Comparison of ENCODE assay signal across 11 cellular contexts in genomic region chr16:7313170-7313569, GRCh38. TPM values are rescaled to one million over a fixed set of nuclear protein-coding genes. Genes with fewer than 3 reads are reported as not detected.
DNase-seq lines count a peak whose midpoint lies in the region; ATAC-seq and TF ChIP-seq lines count a peak whose summit lies in the region.
"Had no signal": no experiment of that assay in that cellular context is flagged by ENCODE, and none has a peak within 500 bp of the region (broad histone marks: within the 10 kb centered on the region; RNA-seq: fewer than 3 reads in every experiment).

No MANE protein-coding gene starts in this region.

- no peak overlapping the region for H3K27ac ChIP-seq in ovary
- H3K27ac ChIP-seq: HL-60 had no signal

- H3K36me3 ChIP-seq in BE2C (no peaks in the 10 kb centered on the region), ovary (no peaks in the 10 kb centered on the region)

- no peak for TF ChIP-seq POLR2A in ovary (IDR thresholded peaks at IDR 0.05)

- H3K27me3 ChIP-seq in BE2C (no peaks in the 10 kb centered on the region), ovary (no peaks in the 10 kb centered on the region)

- H3K9me3 Mint-ChIP-seq in HFFc6, result peaks cover 28% of the 10 kb centered on the region
- H3K9me3 Mint-ChIP-seq: dendritic cell treated with granulocyte-macrophage colony-stimulating factor and Interleukin-4, amounts not matched to agents 40 ng/mL and 50 ng/mL, for 4 days had no signal

- WGBS in ovary, 3 donors, result 27 to 31% (median 30%) methylated on average over 5 of the region's 5 CpGs

- no peaks in the 10 kb centered on the region; the same call in 1 of the 2 replicates for H3K27me3 Mint-ChIP-seq in HFFc6 (ENCODE audit: insufficient read depth)

- no peaks in the 10 kb centered on the region for H3K4me1 Mint-ChIP-seq in HFFc6 (ENCODE audit: low read depth)

- H3K4me3 Mint-ChIP-seq in HFFc6, result no peak overlapping the region
- H3K4me3 Mint-ChIP-seq: dendritic cell treated with granulocyte-macrophage colony-stimulating factor and Interleukin-4, amounts not matched to agents 40 ng/mL and 50 ng/mL, for 4 days had no signal

- H3K4me3 ChIP-seq in BE2C (ENCODE audit: low read depth, low read length), result no peak overlapping the region
- H3K4me3 ChIP-seq in ovary, result no peak overlapping the region

- H3K4me1 ChIP-seq in BE2C (no peaks in the 10 kb centered on the region), ovary (ENCODE audit: insufficient read depth) (no peaks in the 10 kb centered on the region)

- H3K36me3 Mint-ChIP-seq in HFFc6 (ENCODE audit: low read depth), result no peaks in the 10 kb centered on the region

- intact Hi-C loops in ovary (cut with DNase I), result no loop called here

- no peak for DNase-seq in BE2C
- no peak for DNase-seq in HFFc6
- DNase-seq in SW480 (ENCODE audit: low spot score), result peak; percentile 11
- DNase-seq in left kidney (ENCODE audit: low read depth, low spot score), result peak; percentile 59
- no peak for DNase-seq in ovary
- DNase-seq in NCI-H345 (lab: John Stamatoyannopoulos, UW), result no peak
- DNase-seq in GM20000 (ENCODE audit: low spot score), result no peak

- 0 out of 2 replicates have a peak, but pooled peaks cover 3% of the 10 kb centered on the region for H3K9me3 ChIP-seq in BE2C
- H3K9me3 ChIP-seq in ovary, result no peaks in the 10 kb centered on the region

- TF ChIP-seq CTCF in BE2C (IDR thresholded peaks at IDR 0.05; ENCODE audit: low read depth, low read length), result peak; percentile 46
- peak; percentile 52 for TF ChIP-seq CTCF in HFFc6 (IDR thresholded peaks at IDR 0.05)
- TF ChIP-seq CTCF in ovary (IDR thresholded peaks at IDR 0.05), result no peak
- TF ChIP-seq CTCF in GM20000 (IDR thresholded peaks at IDR 0.05; ENCODE audit: extremely low read depth, missing control alignments), result no peak

- no peak for ATAC-seq in HG03520 (IDR thresholded peaks at IDR 0.05; ENCODE audit: unreplicated experiment)

- H3K27ac Mint-ChIP-seq in HFFc6, result no peak overlapping the region
- H3K27ac Mint-ChIP-seq: activated T-helper 2 cell treated with anti-CD3 and anti-CD28 coated beads, Interferon-gamma antibody, Interleukin-2, Interleukin-4, amounts not matched to agents 10 μg/mL and 5 μg/mL and 100 μg/mL, durations not matched to agents 14 hours and 24 hours and 36 hours; dendritic cell treated with granulocyte-macrophage colony-stimulating factor and Interleukin-4, amounts not matched to agents 40 ng/mL and 50 ng/mL, for 4 days had no signal

- no peak for TF ChIP-seq EP300 in ovary (IDR thresholded peaks at IDR 0.05)

RNA-seq across cellular contexts. Expression of gene RBFOX1, which starts 19.5 kb away (rescaled TPM):
- 1.3 TPM for polyA plus RNA-seq in BE2C (2012; ENCODE audit: insufficient read depth, insufficient read length, low read depth)
- total RNA-seq in HFFc6 (2021; fragmentation: NEBNext Ultra II Directional; extraction: Animal tissue kit (Norgen Biotek cat#: 25700)), result not detected
- 1 to 10 TPM in 1 of 7 donors, under 1 TPM in 4, not detected in 2; 0.28 to 2.6 (median 0.48) TPM for total RNA-seq in ovary
- polyA plus RNA-seq in ovary, result under 1 TPM; 0.45 to 0.68 TPM
- total RNA-seq: activated T-helper 2 cell treated with anti-CD3 and anti-CD28 coated beads, Interferon-gamma antibody, Interleukin-2, Interleukin-4, amounts not matched to agents 10 μg/mL and 5 μg/mL and 100 μg/mL, durations not matched to agents 14 hours and 24 hours and 36 hours had no signal

Comparison
In these comparisons a context has a peak if more than half of its experiments do, and no peak if none do; other contexts are left out.
1. DNase-seq: peak in SW480 (single experiment) and left kidney (single experiment); none in BE2C (single experiment), HFFc6 (single experiment), ovary (0 of 5), NCI-H345 (single experiment) and GM20000 (single experiment).
2. CTCF ChIP-seq: peak in BE2C (single experiment) and HFFc6 (single experiment); none in ovary (0 of 3) and GM20000 (single experiment).